8 cellular contexts compared by ENCODE assay signal in the genomic region with DNA sequence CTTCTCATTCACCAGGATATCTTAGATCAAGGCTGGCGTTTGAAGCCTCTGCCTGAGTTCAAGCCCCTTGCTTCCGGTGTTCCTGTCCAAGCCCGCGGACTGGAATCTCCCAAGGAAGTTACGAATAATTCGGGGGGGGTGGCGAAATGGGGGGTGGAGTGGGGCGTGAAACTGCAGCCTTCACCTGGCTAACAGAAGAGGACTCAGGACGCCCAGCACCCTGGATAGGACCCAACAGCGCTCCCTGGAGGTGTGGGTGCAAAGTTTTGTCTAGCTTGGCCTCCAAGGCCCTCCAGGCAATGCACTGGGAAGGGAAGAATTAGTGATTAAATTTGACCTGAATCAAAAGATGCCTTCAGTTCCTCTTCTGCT. TPM values are rescaled to one million over a fixed set of nuclear protein-coding genes. Genes with fewer than 3 reads are reported as not detected.
DNase-seq lines count a peak whose midpoint lies in the region; ATAC-seq and TF ChIP-seq lines count a peak whose summit lies in the region.

No MANE protein-coding gene starts in this region.

- H3K27me3 Mint-ChIP-seq in endodermal cell (ENCODE audit: insufficient read depth), result peaks cover 14% of the 10 kb centered on the region

- H3K4me3 ChIP-seq in DOHH2 (ENCODE audit: low read length) (peak overlapping the region; percentile 89), endodermal cell (ENCODE audit: low read length) (peak overlapping the region; percentile 86)

- H3K9me3 ChIP-seq in DOHH2 (ENCODE audit: control insufficient read depth, insufficient read depth, low read length) (no peaks in the 10 kb centered on the region), endodermal cell (ENCODE audit: control insufficient read depth, low read length) (no peaks in the 10 kb centered on the region)

- DNase-seq in NCI-H82 (lab: John Stamatoyannopoulos, UW) (peak; percentile 88), endodermal cell (peak; percentile 92), mucosa of gallbladder (ENCODE audit: low spot score) (peak; percentile 79)
- DNase-seq in activated CD8-positive, alpha-beta memory T cell treated with anti-CD3 and anti-CD28 coated beads for 48 hours (ENCODE audit: low read depth in 2 of 3, low spot score in 2 of 3), result peak in 2 of 3 experiments; percentile 40 to 55
- peak; percentile 64 for DNase-seq in stimulated activated CD8-positive, alpha-beta memory T cell treated with anti-CD3 and anti-CD28 coated beads, Interleukin-4, amount 100 ng/mL, for 24 hours (ENCODE audit: low read depth)

- peak overlapping the region; percentile 86 for H3K27ac Mint-ChIP-seq in endodermal cell

- WGBS in endodermal cell (ENCODE audit: insufficient coverage in 1 of 2, insufficient read length in 1 of 2), 2 experiments, result 18 to 45% methylated on average over 2 to 10 of the region's 10 CpGs

- peak overlapping the region; percentile 89 for H3K4me3 Mint-ChIP-seq in endodermal cell

- TF ChIP-seq CTCF in DOHH2 (IDR thresholded peaks at IDR 0.05; ENCODE audit: low read depth, low read length, poor library complexity, severe bottlenecking) (peak; percentile 76), endodermal cell (conservative IDR thresholded peaks at IDR 0.05) (peak; percentile 84)

- peak; percentile 39 for ATAC-seq in HG03095 (IDR thresholded peaks at IDR 0.05; ENCODE audit: unreplicated experiment)
- ATAC-seq in HG02870 (IDR thresholded peaks at IDR 0.05; ENCODE audit: unreplicated experiment), result no peak

- peaks cover 15% of the 10 kb centered on the region for H4K20me1 ChIP-seq in DOHH2 (ENCODE audit: control insufficient read depth, insufficient read depth, low read depth, low read length)

- H3K9ac ChIP-seq in endodermal cell (ENCODE audit: extremely low read depth, low read length, poor library complexity, severe bottlenecking), result peak overlapping the region; percentile 51

- H3K4me1 ChIP-seq in DOHH2 (ENCODE audit: control insufficient read depth, low read length) (peaks cover 38% of the 10 kb centered on the region), endodermal cell (ENCODE audit: control insufficient read depth, insufficient read depth, low read length) (peaks cover 5% of the 10 kb centered on the region)

- H3F3A ChIP-seq in DOHH2 (ENCODE audit: control insufficient read depth, insufficient read depth), result peaks cover 10% of the 10 kb centered on the region

- no peaks in the 10 kb centered on the region for H3K36me3 Mint-ChIP-seq in endodermal cell (ENCODE audit: low read depth)

- no peaks in the 10 kb centered on the region for H3K9me3 Mint-ChIP-seq in endodermal cell

- H3K4me2 ChIP-seq in DOHH2 (ENCODE audit: low read length), result peak overlapping the region; percentile 98

- peaks cover 29% of the 10 kb centered on the region for H3K4me1 Mint-ChIP-seq in endodermal cell

- peaks cover 43% of the 10 kb centered on the region for H3K79me2 ChIP-seq in DOHH2 (ENCODE audit: control insufficient read depth, low read length)

- peaks cover 21% of the 10 kb centered on the region for H3K36me3 ChIP-seq in DOHH2 (ENCODE audit: control insufficient read depth, low read length)
- H3K36me3 ChIP-seq in endodermal cell (ENCODE audit: control insufficient read depth, insufficient read depth, low read length), result no peaks in the 10 kb centered on the region

- no peaks in the 10 kb centered on the region for H3K9me2 ChIP-seq in DOHH2 (replicated peaks; ENCODE audit: control insufficient read depth, low read length)

- no peaks in the 10 kb centered on the region for H3K27me3 ChIP-seq in DOHH2 (ENCODE audit: control insufficient read depth, low read length)
- H3K27me3 ChIP-seq in endodermal cell (ENCODE audit: control insufficient read depth, insufficient read depth, low read length, poor library complexity, severe bottlenecking), result peaks cover 20% of the 10 kb centered on the region

- H3K27ac ChIP-seq in DOHH2 (ENCODE audit: low read depth, low read length) (peak overlapping the region; percentile 75), endodermal cell (ENCODE audit: low read depth, low read length) (peak overlapping the region; percentile 95)

RNA-seq across cellular contexts. Expression of gene TRIB2, which starts 0.9 kb away (rescaled TPM):
- total RNA-seq in endodermal cell (10 to 100 TPM; 23.8 to 29.8 TPM), mucosa of gallbladder (29.1 TPM)
- polyA plus RNA-seq in endodermal cell (2013, experiment 1 of 2), result 91.6 TPM
- 87.1 TPM for polyA plus RNA-seq in endodermal cell (2013, experiment 2 of 2)
